18 cellular contexts compared by ENCODE assay signal in genomic region chr10:28684986-28685580, GRCh38. TPM values are rescaled to one million over a fixed set of nuclear protein-coding genes. Genes with fewer than 3 reads are reported as not detected.
DNase-seq lines count a peak whose midpoint lies in the region; ATAC-seq and TF ChIP-seq lines count a peak whose summit lies in the region.
"Had no signal": no experiment of that assay in that cellular context is flagged by ENCODE, and none has a peak within 500 bp of the region (broad histone marks: within the 10 kb centered on the region; RNA-seq: fewer than 3 reads in every experiment).

No MANE protein-coding gene starts in this region.

- H3K4me3 ChIP-seq in cardiac muscle cell (no peak overlapping the region), hepatocyte (no peak overlapping the region), upper lobe of right lung (no peak overlapping the region), gastrocnemius medialis (no peak overlapping the region)
- H3K4me3 ChIP-seq: prostate gland, spleen had no signal

- 63% methylated on average over 5 of the region's 5 CpGs for WGBS in hepatocyte (ENCODE audit: low lambda C conversion rate, missing lambda C conversion rate)

- intact Hi-C loops in left cardiac atrium (cut with DNase I) (no loop called here), upper lobe of right lung (cut with DNase I) (no loop called here), gastrocnemius medialis (cut with DNase I; ENCODE audit: low total_unique reads) (no loop called here)

- no peaks in the 10 kb centered on the region for H3K9me2 ChIP-seq in hepatocyte (replicated peaks; ENCODE audit: insufficient read depth)
- H3K9me2 ChIP-seq: SK-N-SH had no signal

- DNase-seq in cardiac muscle cell (ENCODE audit: low read depth in 1 of 2, low spot score in 1 of 2) (no peak), left cardiac atrium (no peak), NCI-H2107 (lab: John Stamatoyannopoulos, UW) (peak; percentile 13), hepatocyte (ENCODE audit: low spot score) (peak; percentile 39), upper lobe of right lung (no peak), SK-N-DZ (ENCODE audit: low spot score) (no peak), gastrocnemius medialis (no peak)
- DNase-seq: activated naive CD8-positive, alpha-beta T cell treated with anti-CD3 and anti-CD28 coated beads, Interleukin-2, amount 10 ng/mL, durations not matched to agents 7 days and 5 days; brain microvascular endothelial cell; CD4-positive, alpha-beta T cell; dermis blood vessel endothelial cell; foreskin keratinocyte; midbrain; NCI-H2081 treated with DMSO at 0.1 percent for 48 hours; SK-N-SH; spleen had no signal

- H3K4me2 ChIP-seq in hepatocyte, result peak overlapping the region; percentile 7
- H3K4me2 ChIP-seq: SK-N-SH had no signal

- in situ Hi-C loops in gastrocnemius medialis (cut with MboI; ENCODE audit: low sequenced_read_pairs in 4 of 4), result loop anchor here in 1 of 4 donors (10.0 kb wide), 1 partner anchor 300 kb away; no protein-coding TSS in a partner anchor

- no peak for TF ChIP-seq CTCF in cardiac muscle cell (IDR thresholded peaks at IDR 0.05; ENCODE audit: low read depth, low read length)
- no peak for TF ChIP-seq CTCF in hepatocyte (IDR thresholded peaks at IDR 0.05; ENCODE audit: poor library complexity)
- TF ChIP-seq CTCF in upper lobe of right lung (IDR thresholded peaks at IDR 0.05), result no peak
- TF ChIP-seq CTCF in gastrocnemius medialis (IDR thresholded peaks at IDR 0.05 in 4 of 5, conservative IDR thresholded peaks at IDR 0.05 in 1 of 5), result no peak

- H3K4me1 ChIP-seq in cardiac muscle cell (ENCODE audit: low read depth), result peaks cover 39% of the 10 kb centered on the region
- H3K4me1 ChIP-seq in hepatocyte (ENCODE audit: insufficient read depth), result peaks cover 48% of the 10 kb centered on the region
- H3K4me1 ChIP-seq in upper lobe of right lung, result peaks cover 8% of the 10 kb centered on the region
- no peaks in the 10 kb centered on the region for H3K4me1 ChIP-seq in gastrocnemius medialis
- H3K4me1 ChIP-seq: foreskin keratinocyte, prostate gland had no signal

- H3K36me3 ChIP-seq in cardiac muscle cell (peaks cover 36% of the 10 kb centered on the region), hepatocyte (replicated peaks; ENCODE audit: insufficient read depth, low read depth) (no peaks in the 10 kb centered on the region), upper lobe of right lung (no peaks in the 10 kb centered on the region), gastrocnemius medialis (no peaks in the 10 kb centered on the region)
- H3K36me3 ChIP-seq: prostate gland had no signal

- H4K20me1 ChIP-seq in hepatocyte (ENCODE audit: insufficient read depth, poor library complexity, severe bottlenecking), result peaks cover 35% of the 10 kb centered on the region

- ATAC-seq in left cardiac atrium, result no peak
- ATAC-seq in upper lobe of right lung, result peak; percentile 38
- no peak for ATAC-seq in gastrocnemius medialis
- no peak for ATAC-seq in GM19397 (IDR thresholded peaks at IDR 0.05; ENCODE audit: unreplicated experiment)
- ATAC-seq: foreskin keratinocyte had no signal

- peaks cover 58% of the 10 kb centered on the region for H3K79me2 ChIP-seq in hepatocyte

- H3K27ac ChIP-seq in cardiac muscle cell (peak overlapping the region; percentile 99), hepatocyte (peak overlapping the region; percentile 19), upper lobe of right lung (no peak overlapping the region), gastrocnemius medialis (no peak overlapping the region)
- H3K27ac ChIP-seq: brain microvascular endothelial cell, foreskin keratinocyte, prostate gland, spleen had no signal

- no peak overlapping the region for H2AFZ ChIP-seq in hepatocyte

- no peaks in the 10 kb centered on the region for H3K27me3 ChIP-seq in cardiac muscle cell
- H3K27me3 ChIP-seq in hepatocyte, result no peaks in the 10 kb centered on the region
- H3K27me3 ChIP-seq in upper lobe of right lung, result no peaks in the 10 kb centered on the region
- H3K27me3 ChIP-seq in gastrocnemius medialis, result peaks cover 0 to 4% (median 0%) of the 10 kb centered on the region in 3 donors
- H3K27me3 ChIP-seq: brain microvascular endothelial cell, foreskin keratinocyte had no signal

- TF ChIP-seq POLR2A in gastrocnemius medialis (IDR thresholded peaks at IDR 0.05), result no peak

- no peaks in the 10 kb centered on the region for H3K9me3 ChIP-seq in cardiac muscle cell (ENCODE audit: low read depth)
- no peaks in the 10 kb centered on the region for H3K9me3 ChIP-seq in hepatocyte (ENCODE audit: low read depth)
- H3K9me3 ChIP-seq in upper lobe of right lung, result no peaks in the 10 kb centered on the region
- H3K9me3 ChIP-seq in gastrocnemius medialis, result no peaks in the 10 kb centered on the region
- H3K9me3 ChIP-seq: prostate gland, SK-N-SH, spleen had no signal

RNA-seq across cellular contexts. Expression of gene BAMBI, which starts 7.8 kb away (rescaled TPM):
- total RNA-seq in cardiac muscle cell, result 651 and 1,010 TPM in 2 replicates
- 715 and 1,076 TPM in 2 replicates for polyA plus RNA-seq in cardiac muscle cell
- total RNA-seq in left cardiac atrium, result 10 to 100 TPM; 23.7 to 54.8 TPM
- total RNA-seq in hepatocyte, result 111 and 116 TPM in 2 replicates
- 148 and 163 TPM in 2 replicates for polyA plus RNA-seq in hepatocyte
- 12.9 TPM for total RNA-seq in upper lobe of right lung
- 21.9 and 23.1 TPM in 2 replicates for polyA plus RNA-seq in SK-N-DZ (2014; cell fraction: cytosol; rRNA removed)
- 27.5 and 29.4 TPM in 2 replicates for polyA plus RNA-seq in SK-N-DZ (2014; cell fraction: nucleus; rRNA removed)
- total RNA-seq in gastrocnemius medialis, result 1 to 10 TPM in 1 of 4 donors, under 1 TPM in 2, not detected in 1; 0.31 to 1.8 (median 0.82) TPM

Comparison
In these comparisons a context has a peak if more than half of its experiments do, and no peak if none do; other contexts are left out.
1. DNase-seq: peak in NCI-H2107 (single experiment) and hepatocyte (single experiment); none in cardiac muscle cell (0 of 2), left cardiac atrium (single experiment), upper lobe of right lung (single experiment), SK-N-DZ (single experiment) and gastrocnemius medialis (0 of 2).
2. H3K27ac ChIP-seq: peak in cardiac muscle cell (single experiment) and hepatocyte (single experiment); none in upper lobe of right lung (single experiment) and gastrocnemius medialis (0 of 4).